Comparison of ENCODE assay signal across 8 cellular contexts in genomic region chr2:84515788-84516187, GRCh38. TPM values are rescaled to one million over a fixed set of nuclear protein-coding genes. Genes with fewer than 3 reads are reported as not detected.
DNase-seq lines count a peak whose midpoint lies in the region; ATAC-seq and TF ChIP-seq lines count a peak whose summit lies in the region.

No MANE protein-coding gene starts in this region.

- peak overlapping the region; percentile 75 for H3K4me3 Mint-ChIP-seq in natural killer cell

- TF ChIP-seq CTCF in 22Rv1 (IDR thresholded peaks at IDR 0.05) (no peak), LNCaP clone FGC (IDR thresholded peaks at IDR 0.05; ENCODE audit: control insufficient read depth, extremely low read depth, insufficient read depth) (no peak), natural killer cell (IDR thresholded peaks at IDR 0.05) (no peak)

- H3K27ac ChIP-seq in 22Rv1 (peak overlapping the region; percentile 44), ectodermal cell (ENCODE audit: insufficient read depth, low read depth, low read length, poor library complexity, severe bottlenecking) (peak overlapping the region; percentile 41)

- ATAC-seq in natural killer cell (no peak), GM21423 (IDR thresholded peaks at IDR 0.05; ENCODE audit: unreplicated experiment) (no peak), HG03095 (IDR thresholded peaks at IDR 0.05; ENCODE audit: unreplicated experiment) (no peak)

- peaks cover 13 to 15% of the 10 kb centered on the region in 2 donors for H3K4me1 Mint-ChIP-seq in natural killer cell

- peak overlapping the region; percentile 66 for H3K4me3 ChIP-seq in LNCaP clone FGC (ENCODE audit: low read depth, low read length)
- H3K4me3 ChIP-seq in ectodermal cell (ENCODE audit: insufficient read depth, low read depth, low read length): peak overlapping the region; percentile 31

- DNase-seq in LNCaP clone FGC (ENCODE audit: low read depth) (no peak), natural killer cell (no peak), NCI-H774 (lab: John Stamatoyannopoulos, UW) (no peak)
- DNase-seq in NK-92 treated with Interleukin-12 subunit alpha and Interleukin-12 subunit beta, amount 100 ng/mL, for 24 hours (lab: John Stamatoyannopoulos, UW): no peak

- no peaks in the 10 kb centered on the region for H3K36me3 Mint-ChIP-seq in natural killer cell

- peaks cover 2% of the 10 kb centered on the region for H3K9me3 ChIP-seq in ectodermal cell (ENCODE audit: control insufficient read depth, low read length)

- peaks cover 3% of the 10 kb centered on the region in 2 donors for H3K9me3 Mint-ChIP-seq in natural killer cell

- intact Hi-C loops in natural killer cell (cut with micrococcal nuclease): loop anchor here (5.0 kb wide), 1 partner anchor 267 kb away; no protein-coding TSS in a partner anchor

- no peaks in the 10 kb centered on the region for H3K27me3 ChIP-seq in ectodermal cell (ENCODE audit: control insufficient read depth, insufficient read depth, low read length, poor library complexity, severe bottlenecking)

- peaks cover 28 to 48% of the 10 kb centered on the region in 2 donors for H3K27me3 Mint-ChIP-seq in natural killer cell (ENCODE audit: low read depth in 2 of 2)

- H3K27ac Mint-ChIP-seq in natural killer cell: peak overlapping the region; percentile 44 to 66

- H3K36me3 ChIP-seq in ectodermal cell (ENCODE audit: control insufficient read depth, insufficient read depth, low read length): no peaks in the 10 kb centered on the region

- 93 to 94% methylated on average over 9 of the region's 9 CpGs for WGBS in ectodermal cell, 2 experiments

- no peaks in the 10 kb centered on the region for H3K4me1 ChIP-seq in ectodermal cell (ENCODE audit: control insufficient read depth, insufficient read depth, low read length)

RNA-seq across cellular contexts. Expression of gene DNAH6, which starts 0.5 kb away (rescaled TPM):
- 1.6 TPM for polyA plus RNA-seq in ectodermal cell (2013, experiment 1 of 4)
- polyA plus RNA-seq in ectodermal cell (2013, experiment 2 of 4): 0.98 TPM
- polyA plus RNA-seq in ectodermal cell (2013, experiment 3 of 4): 0.80 TPM
- 1.8 TPM for polyA plus RNA-seq in ectodermal cell (2013, experiment 4 of 4)
- under 1 TPM; 0.05 to 0.60 (median 0.32) TPM for total RNA-seq in natural killer cell

RNA-seq across cellular contexts. Expression of gene SUCLG1, which starts 56.7 kb away (rescaled TPM):
- polyA plus RNA-seq in ectodermal cell (2013, experiment 1 of 4): 51.0 TPM
- 46.7 TPM for polyA plus RNA-seq in ectodermal cell (2013, experiment 2 of 4)
- 42.0 TPM for polyA plus RNA-seq in ectodermal cell (2013, experiment 3 of 4)
- polyA plus RNA-seq in ectodermal cell (2013, experiment 4 of 4): 46.3 TPM
- total RNA-seq in natural killer cell: 10 to 100 TPM; 53.0 to 61.7 (median 54.6) TPM
